ENCODE assay signal across 8 cellular contexts in genomic region chr6:129748212-129748900, GRCh38. TPM values are rescaled to one million over a fixed set of nuclear protein-coding genes. Genes with fewer than 3 reads are reported as not detected.
DNase-seq lines count a peak whose midpoint lies in the region; ATAC-seq lines count a peak whose summit lies in the region.

No MANE protein-coding gene starts in this region.

- intact Hi-C loops in left ventricle myocardium superior (cut with micrococcal nuclease): no loop called here

- peak; percentile 95 for ATAC-seq in GM18517 (IDR thresholded peaks at IDR 0.05; ENCODE audit: unreplicated experiment)
- peak; percentile 88 for ATAC-seq in HG02678 (IDR thresholded peaks at IDR 0.05; ENCODE audit: unreplicated experiment)
- ATAC-seq in left ventricle myocardium superior: peak; percentile 62

- peak; percentile 30 for DNase-seq in NCI-H69 (lab: John Stamatoyannopoulos, UW)
- peak; percentile 33 for DNase-seq in activated T-cell treated with anti-CD3 and anti-CD28 coated beads, Interleukin-2, amount 50 U/mL, for 1 hour
- DNase-seq in left ventricle myocardium superior: peak; percentile 24
- peak; percentile 48 for DNase-seq in stimulated activated CD4-positive, alpha-beta T cell treated with anti-CD3 and anti-CD28 coated beads, Interleukin-4, amount 100 ng/mL, for 1 hour
- no peak for DNase-seq in midbrain (lab: John Stamatoyannopoulos, UW)
- no peak for DNase-seq in NCI-H2227 treated with DMSO at 0.1 percent for 48 hours (lab: John Stamatoyannopoulos, UW)

RNA-seq across cellular contexts. Expression of gene ARHGAP18, which starts 38.4 kb away (rescaled TPM):
- total RNA-seq in left ventricle myocardium superior: 5.7 TPM

Comparison
In these comparisons a context has a peak if more than half of its experiments do, and no peak if none do; other contexts are left out.
1. DNase-seq: peak in NCI-H69 (single experiment), activated T-cell treated with anti-CD3 and anti-CD28 coated beads, Interleukin-2, amount 50 U/mL, for 1 hour (single experiment), left ventricle myocardium superior (single experiment) and stimulated activated CD4-positive, alpha-beta T cell treated with anti-CD3 and anti-CD28 coated beads, Interleukin-4, amount 100 ng/mL, for 1 hour (single experiment); none in midbrain (single experiment) and NCI-H2227 treated with DMSO at 0.1 percent for 48 hours (single experiment).
2. Peak in every context shown above with its lines, with median percentiles within 50 percentile points of each other: ATAC-seq.